Comparison of ENCODE assay signal across 10 cellular contexts in the genomic region with DNA sequence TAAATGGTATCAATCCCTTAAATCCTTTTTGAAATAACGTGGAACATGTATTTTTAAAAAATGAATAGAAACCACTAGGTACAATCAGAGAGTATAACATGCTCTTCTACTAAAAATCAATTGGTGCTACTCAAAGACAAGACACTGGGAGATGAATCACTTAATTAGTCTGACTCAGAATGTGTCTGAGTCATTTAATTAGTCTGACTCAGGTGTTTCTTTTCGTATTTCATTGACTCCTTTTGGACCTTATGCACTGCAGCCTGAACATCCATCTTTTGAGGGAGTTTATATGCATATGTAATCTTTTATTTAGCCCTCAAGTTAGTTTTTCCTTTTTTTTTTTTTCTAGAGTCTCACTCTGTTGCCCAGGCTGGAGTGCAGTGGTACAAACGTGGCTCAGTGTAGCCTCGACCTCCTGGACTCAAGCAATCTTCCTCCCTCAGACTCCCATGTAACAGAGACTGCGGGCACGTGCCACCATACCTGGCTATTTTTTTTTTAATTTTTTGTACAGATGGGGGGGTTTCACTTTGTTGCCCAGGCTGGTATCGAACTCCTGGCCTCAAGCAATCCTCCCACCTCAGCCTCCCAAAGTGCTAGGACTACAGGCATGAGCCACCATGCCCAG. TPM values are rescaled to one million over a fixed set of nuclear protein-coding genes. Genes with fewer than 3 reads are reported as not detected.
DNase-seq lines count a peak whose midpoint lies in the region; ATAC-seq and TF ChIP-seq lines count a peak whose summit lies in the region.
"Had no signal": no experiment of that assay in that cellular context is flagged by ENCODE, and none has a peak within 500 bp of the region (broad histone marks: within the 10 kb centered on the region; RNA-seq: fewer than 3 reads in every experiment).

No MANE protein-coding gene starts in this region.

- H3K36me3 Mint-ChIP-seq in activated naive CD4-positive, alpha-beta T cell treated with anti-CD3 and anti-CD28 coated beads, Interleukin-2, amount 50 U/mL, for 72 hours: peaks cover 0 to 6% of the 10 kb centered on the region in 2 donors

- no peaks in the 10 kb centered on the region for H3K27me3 ChIP-seq in tibial artery

- peaks cover 0 to 18% (median 13%) of the 10 kb centered on the region in 3 donors for H3K36me3 ChIP-seq in tibial artery

- H3K9me3 ChIP-seq in tibial artery: no peaks in the 10 kb centered on the region

- H3K4me1 ChIP-seq in tibial artery: peaks cover 0 to 5% (median 0%) of the 10 kb centered on the region in 4 donors

- intact Hi-C loops in tibial artery (cut with DNase I; ENCODE audit: low total_unique reads): no loop called here

- no peak overlapping the region for H3K27ac ChIP-seq in tibial artery

- no peak for DNase-seq in activated naive CD4-positive, alpha-beta T cell treated with anti-CD3 and anti-CD28 coated beads, Interleukin-2, amount 50 U/mL, for 72 hours (ENCODE audit: low spot score in 2 of 2)
- no peak for DNase-seq in activated naive CD4-positive, alpha-beta T cell treated with anti-CD3 and anti-CD28 coated beads, Interleukin-2, amount 50 U/mL, for 16 hours
- peak; percentile 11 for DNase-seq in astrocyte of the hippocampus (ENCODE audit: low read depth, low spot score)
- DNase-seq in stromal cell of bone marrow (ENCODE audit: low read depth): peak; percentile 54
- no peak for DNase-seq in tibial artery
- DNase-seq in NCI-H2171 (lab: John Stamatoyannopoulos, UW): no peak
- DNase-seq: activated naive CD4-positive, alpha-beta T cell treated with Interleukin-2 at 50 U/mL for 16 hours; NCI-H1092 had no signal

- no peaks in the 10 kb centered on the region for H3K9me3 Mint-ChIP-seq in activated naive CD4-positive, alpha-beta T cell treated with anti-CD3 and anti-CD28 coated beads, Interleukin-2, amount 50 U/mL, for 72 hours

- no peak overlapping the region for H3K4me3 ChIP-seq in tibial artery

- no peak for TF ChIP-seq CTCF in tibial artery (IDR thresholded peaks at IDR 0.05)

- H3K27ac Mint-ChIP-seq in activated naive CD4-positive, alpha-beta T cell treated with anti-CD3 and anti-CD28 coated beads, Interleukin-2, amount 50 U/mL, for 72 hours: peak overlapping the region in 1 of 2 donors; percentile 79

- ATAC-seq in activated naive CD4-positive, alpha-beta T cell treated with anti-CD3 and anti-CD28 coated beads, Interleukin-2, amount 50 U/mL, for 72 hours: peak; percentile 99 to 100
- ATAC-seq in HG03432 (IDR thresholded peaks at IDR 0.05; ENCODE audit: unreplicated experiment) (peak; percentile 93), HG03095 (IDR thresholded peaks at IDR 0.05; ENCODE audit: unreplicated experiment) (no peak)

RNA-seq across cellular contexts. Expression of gene PPP4R3B, which starts 26.5 kb away (rescaled TPM):
- total RNA-seq in activated naive CD4-positive, alpha-beta T cell treated with anti-CD3 and anti-CD28 coated beads, Interleukin-2, amount 50 U/mL, for 72 hours: 10 to 100 TPM; 53.4 to 76.0 TPM

Comparison
In these comparisons a context has a peak if more than half of its experiments do, and no peak if none do; other contexts are left out.
1. DNase-seq: peak in astrocyte of the hippocampus (single experiment) and stromal cell of bone marrow (single experiment); none in activated naive CD4-positive, alpha-beta T cell treated with anti-CD3 and anti-CD28 coated beads, Interleukin-2, amount 50 U/mL, for 72 hours (0 of 2), activated naive CD4-positive, alpha-beta T cell treated with anti-CD3 and anti-CD28 coated beads, Interleukin-2, amount 50 U/mL, for 16 hours (single experiment), tibial artery (0 of 2) and NCI-H2171 (single experiment).